1 cellular context compared by ENCODE assay signal in genomic region chr6:116570856-116571682, GRCh38.
TF ChIP-seq lines count a peak whose summit lies in the region.

Gene RWDD1, plus strand, starts transcription at chr6:116571504. Its CDS starts 79 bp downstream, at chr6:116571583.

TF ChIP-seq in K562, 482 proteins besides CTCF, POLR2A, EP300 and RAD21 (continued from another document and continues in another):
- peak; percentile 35; the same call in 1 of the 2 replicates for TF ChIP-seq AFF4 (CRISPR knock-in tag; IDR thresholded peaks at IDR 0.05)
- peak in 1 of 2 experiments; percentile 100 for TF ChIP-seq NCOA2 (IDR thresholded peaks at IDR 0.05; ENCODE audit: partially characterized antibody in 2 of 2)
- TF ChIP-seq ZBTB12 (CRISPR knock-in tag; IDR thresholded peaks at IDR 0.05) = peak; percentile 61
- no peak for TF ChIP-seq PBX2 (CRISPR knock-in tag; IDR thresholded peaks at IDR 0.05; ENCODE audit: low read depth)
- no peak for TF ChIP-seq PBX2 (tag; conservative IDR thresholded peaks at IDR 0.05; ENCODE audit: low read depth)
- TF ChIP-seq ARNT (IDR thresholded peaks at IDR 0.05) = no peak; a peak in 1 of 4 replicates
- TF ChIP-seq SMARCA5 (IDR thresholded peaks at IDR 0.05) = no peak
- TF ChIP-seq ZBTB43 (CRISPR knock-in tag; IDR thresholded peaks at IDR 0.05) = no peak
- TF ChIP-seq C11orf30 (IDR thresholded peaks at IDR 0.05; ENCODE audit: low read depth) = peak; percentile 96
- no peak for TF ChIP-seq CSDE1 (IDR thresholded peaks at IDR 0.05)
- TF ChIP-seq GABPB2 (CRISPR knock-in tag; conservative IDR thresholded peaks at IDR 0.05) = no peak
- no peak for TF ChIP-seq ZNF778 (CRISPR knock-in tag; IDR thresholded peaks at IDR 0.05)
- peak; percentile 40; the same call in 1 of the 2 replicates for TF ChIP-seq PATZ1 (CRISPR knock-in tag; IDR thresholded peaks at IDR 0.05; ENCODE audit: borderline replicate concordance)
- peak; percentile 94 for TF ChIP-seq SUPT5H (IDR thresholded peaks at IDR 0.05)
- TF ChIP-seq MYBL2 (IDR thresholded peaks at IDR 0.05; ENCODE audit: low read depth) = no peak
- TF ChIP-seq MYBL2 (CRISPR knock-in tag; IDR thresholded peaks at IDR 0.05; ENCODE audit: borderline replicate concordance) = no peak
- no peak for TF ChIP-seq YBX1 (IDR thresholded peaks at IDR 0.05)
- TF ChIP-seq SPI1 (IDR thresholded peaks at IDR 0.05; ENCODE audit: borderline replicate concordance, low read depth, low read length) = no peak
- TF ChIP-seq ZFP91 (CRISPR knock-in tag; IDR thresholded peaks at IDR 0.05) = no peak
- TF ChIP-seq EHMT2 (IDR thresholded peaks at IDR 0.05) = no peak
- TF ChIP-seq ZBTB17 (CRISPR knock-in tag; IDR thresholded peaks at IDR 0.05) = peak; percentile 100
- TF ChIP-seq MAX (CRISPR knock-in tag; IDR thresholded peaks at IDR 0.05) = peak; percentile 78; the same call in 1 of the 2 replicates
- TF ChIP-seq TBL1XR1 (IDR thresholded peaks at IDR 0.05; ENCODE audit: low read length in 2 of 2) = peak; percentile 49; a peak in 3 of 4 replicates
- TF ChIP-seq ZNF143 (CRISPR knock-in tag; IDR thresholded peaks at IDR 0.05) = no peak
- no peak for TF ChIP-seq ZBTB11 (CRISPR knock-in tag; IDR thresholded peaks at IDR 0.05)
- TF ChIP-seq ZFX (CRISPR knock-in tag; IDR thresholded peaks at IDR 0.05) = peak; percentile 100
- TF ChIP-seq STAG1 (CRISPR knock-in tag; IDR thresholded peaks at IDR 0.05; ENCODE audit: borderline replicate concordance) = no peak
- no peak for TF ChIP-seq ZNF280A (IDR thresholded peaks at IDR 0.05; ENCODE audit: low read depth, partially characterized antibody)
- TF ChIP-seq ZFP1 (CRISPR knock-in tag; IDR thresholded peaks at IDR 0.05) = no peak
- no peak for TF ChIP-seq PURB (CRISPR knock-in tag; IDR thresholded peaks at IDR 0.05; ENCODE audit: low read depth)
- TF ChIP-seq SAFB2 (IDR thresholded peaks at IDR 0.05; ENCODE audit: borderline replicate concordance, low read depth, low read length, severe bottlenecking) = no peak
